8 cellular contexts compared by ENCODE assay signal in genomic region chr10:71213127-71213616, GRCh38. TPM values are rescaled to one million over a fixed set of nuclear protein-coding genes. Genes with fewer than 3 reads are reported as not detected.
DNase-seq lines count a peak whose midpoint lies in the region; ATAC-seq and TF ChIP-seq lines count a peak whose summit lies in the region.

No MANE protein-coding gene starts in this region.

- POLR2A ChIA-PET in PC-9 (lab: Charles Lee; ENCODE audit: unreplicated experiment) = interaction anchor here (0.6 kb wide), 1 partner anchor 1047 kb away, joined by 5 read pairs; no protein-coding TSS in a partner anchor

- no TSS peak for BruUV-seq in PC-9 (replicated peaks; lab: Mats Ljungman, UMichigan)

- H3K9ac ChIP-seq in BLaER1 = peak overlapping the region; percentile 58
- H3K9ac ChIP-seq in skeletal muscle satellite cell (ENCODE audit: low read depth, low read length) = peak overlapping the region; percentile 82

- CTCF ChIA-PET in PC-9 (lab: Charles Lee) = interaction anchor here (0.7 kb wide), 1 partner anchor 359 kb away, joined by 4 read pairs; no protein-coding TSS in a partner anchor

- H3K9me2 ChIP-seq in PC-9 (ENCODE audit: insufficient read depth) = no peaks in the 10 kb centered on the region

- H3K4me2 ChIP-seq in BLaER1 (peak overlapping the region; percentile 98), PC-9 (peak overlapping the region; percentile 92), skeletal muscle satellite cell (ENCODE audit: low read length) (peak overlapping the region; percentile 98)

- H2AFZ ChIP-seq in PC-9 = peak overlapping the region; percentile 94

- H3K36me3 ChIP-seq in BLaER1 (no peaks in the 10 kb centered on the region), PC-9 (ENCODE audit: low read depth) (no peaks in the 10 kb centered on the region), skeletal muscle satellite cell (ENCODE audit: insufficient read depth, low read length) (no peaks in the 10 kb centered on the region)

- H3K27ac ChIP-seq in BLaER1 = no peak overlapping the region
- H3K27ac ChIP-seq in PC-9 = no peak overlapping the region

- no peaks in the 10 kb centered on the region for H3K9me3 ChIP-seq in BLaER1
- H3K9me3 ChIP-seq in PC-9 (ENCODE audit: insufficient read depth, low read depth) = no peaks in the 10 kb centered on the region
- no peaks in the 10 kb centered on the region for H3K9me3 ChIP-seq in skeletal muscle satellite cell (replicated peaks; ENCODE audit: low read length)

- H3K27me3 ChIP-seq in BLaER1 = peaks cover 92% of the 10 kb centered on the region
- H3K27me3 ChIP-seq in PC-9 (ENCODE audit: insufficient read depth, low read depth) = peaks cover 28% of the 10 kb centered on the region
- peaks cover 28% of the 10 kb centered on the region for H3K27me3 ChIP-seq in skeletal muscle satellite cell (ENCODE audit: control insufficient read depth, insufficient read depth, low read length)

- intact Hi-C loops in PC-9 (cut with micrococcal nuclease; ENCODE audit: unreplicated experiment) = loop anchor here (1.0 to 5.0 kb wide), 4 partner anchors 44 to 661 kb away; no protein-coding TSS in a partner anchor

- ATAC-seq in GM19328 (IDR thresholded peaks at IDR 0.05; ENCODE audit: unreplicated experiment) (no peak), GM21390 (IDR thresholded peaks at IDR 0.05; ENCODE audit: unreplicated experiment) (no peak)

- TF ChIP-seq CTCF in PC-9 (conservative IDR thresholded peaks at IDR 0.05) (no peak), cardiac fibroblast (IDR thresholded peaks at IDR 0.05; ENCODE audit: low read depth, low read length) (no peak)

- no peaks in the 10 kb centered on the region for H3F3A ChIP-seq in PC-9 (ENCODE audit: insufficient read depth, low read depth)

- 0 out of 2 replicates have a peak, but pooled peaks cover 10% of the 10 kb centered on the region for H3K79me2 ChIP-seq in PC-9 (ENCODE audit: low read depth)

- DNase-seq in HPDE6-E6E7 (ENCODE audit: extremely low spot score) = peak; percentile 47
- peak; percentile 63 to 84 for DNase-seq in PC-9
- peak; percentile 81 to 85 for DNase-seq in cardiac fibroblast (ENCODE audit: low read depth in 2 of 2)
- peak; percentile 78 for DNase-seq in islet precursor cell

- peak overlapping the region; percentile 71 for H3K4me3 ChIP-seq in BLaER1
- peak overlapping the region; percentile 95 for H3K4me3 ChIP-seq in PC-9
- peak overlapping the region; percentile 91 to 93 for H3K4me3 ChIP-seq in cardiac fibroblast (replicated peaks in 1 of 2; ENCODE audit: low read depth in 2 of 2, low read length in 2 of 2)
- peak overlapping the region; percentile 80 for H3K4me3 ChIP-seq in skeletal muscle satellite cell (ENCODE audit: low read length)

- H4K20me1 ChIP-seq in BLaER1 (peaks cover 34% of the 10 kb centered on the region), PC-9 (ENCODE audit: insufficient read depth) (no peaks in the 10 kb centered on the region)

- H3K4me1 ChIP-seq in BLaER1 = peaks cover 33% of the 10 kb centered on the region
- H3K4me1 ChIP-seq in PC-9 (replicated peaks; ENCODE audit: insufficient read depth) = peaks cover 30% of the 10 kb centered on the region
- H3K4me1 ChIP-seq in skeletal muscle satellite cell (ENCODE audit: control insufficient read depth, insufficient read depth, low read length) = peaks cover 23% of the 10 kb centered on the region

RNA-seq across cellular contexts. Expression of gene UNC5B, which starts 0.8 kb away (rescaled TPM):
- 1.7 and 2.7 TPM in 2 replicates for total RNA-seq in PC-9 (2021)
- 15.0 and 15.3 TPM in 2 replicates for total RNA-seq in skeletal muscle satellite cell (2012; rRNA removed)
